Comparison of ENCODE assay signal across 12 cellular contexts in the genomic region with DNA sequence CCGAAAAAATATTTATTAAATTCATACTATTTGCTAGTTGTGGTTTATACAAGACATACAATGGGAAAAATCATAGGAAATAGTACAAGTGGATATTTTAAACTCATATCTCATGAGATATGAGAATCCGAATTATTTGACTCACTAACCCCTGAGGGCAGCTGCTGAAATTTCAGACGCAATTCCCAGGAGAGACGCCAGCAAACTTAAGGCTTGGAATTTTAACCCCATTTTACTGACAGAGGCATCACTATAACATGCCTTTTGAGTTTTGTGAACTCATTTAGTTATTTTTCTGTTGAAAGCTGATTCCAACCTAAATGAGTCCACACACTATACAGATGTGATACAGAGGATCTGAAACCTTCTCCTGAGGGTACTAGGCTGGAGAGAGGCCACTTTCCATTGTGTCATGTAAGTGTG. TPM values are rescaled to one million over a fixed set of nuclear protein-coding genes. Genes with fewer than 3 reads are reported as not detected.
DNase-seq lines count a peak whose midpoint lies in the region; ATAC-seq and TF ChIP-seq lines count a peak whose summit lies in the region.
"Had no signal": no experiment of that assay in that cellular context is flagged by ENCODE, and none has a peak within 500 bp of the region (broad histone marks: within the 10 kb centered on the region; RNA-seq: fewer than 3 reads in every experiment).

No MANE protein-coding gene starts in this region.

- H3K36me3 ChIP-seq in ACC112 (ENCODE audit: insufficient read depth, low read length) (no peaks in the 10 kb centered on the region), IMR-90 (ENCODE audit: control insufficient read depth, insufficient read depth, low read length) (no peaks in the 10 kb centered on the region), mesenchymal stem cell (ENCODE audit: control insufficient read depth in 1 of 2, insufficient read depth in 2 of 2, low read depth in 1 of 2, low read length in 2 of 2) (no peaks in the 10 kb centered on the region), OCI-LY7 (ENCODE audit: insufficient read depth, low read length) (no peaks in the 10 kb centered on the region)

- H2BK12ac ChIP-seq in mesenchymal stem cell (ENCODE audit: low read length in 2 of 2) = no peak overlapping the region

- CTCF ChIA-PET in IMR-90 (lab: Yijun Ruan, JAX) = interaction anchor here (0.5 to 2.8 kb wide), 10 partner anchors 13 to 1009 kb away, joined by 3 to 9 read pairs (median 4); no protein-coding TSS in a partner anchor
- CTCF ChIA-PET in OCI-LY7 (lab: Charles Lee; ENCODE audit: unreplicated experiment) = no interaction called here

- peak; percentile 47 for DNase-seq in IMR-90
- DNase-seq in coronary artery (ENCODE audit: low spot score) = no peak
- DNase-seq in mesenchymal stem cell = no peak
- DNase-seq in GDM1 (lab: John Stamatoyannopoulos, UW) = no peak
- DNase-seq in OCI-LY7 (ENCODE audit: low spot score) = no peak
- no peak for DNase-seq in NCI-H2029 treated with DMSO at 0.1 percent for 48 hours (lab: John Stamatoyannopoulos, UW)
- DNase-seq: activated CD8-positive, alpha-beta memory T cell treated with anti-CD3 and anti-CD28 coated beads, Interleukin-2, amount 10 ng/mL, durations not matched to agents 7 days and 5 days had no signal

- H4K8ac ChIP-seq in IMR-90 (ENCODE audit: low read depth in 2 of 2, low read length in 2 of 2) (no peak overlapping the region), mesenchymal stem cell (ENCODE audit: low read length) (no peak overlapping the region)

- no peaks in the 10 kb centered on the region for H3K9me2 ChIP-seq in OCI-LY7 (ENCODE audit: insufficient read depth, low read length)

- dilution Hi-C loops in IMR-90 (cut with HindIII; ENCODE audit: low sequenced_read_pairs, unreplicated experiment) = no loop called here

- peaks cover 5% of the 10 kb centered on the region for H3K9me3 Mint-ChIP-seq in stimulated activated memory B cell treated with anti-CD40 and anti-IgM and Interleukin-4, amounts not matched to agents 10 μg/mL and 1 μg/mL and 100 μg/mL, for 72 hours

- H2AFZ ChIP-seq in ACC112 (ENCODE audit: low read length, unreplicated experiment) (peak overlapping the region; percentile 84), IMR-90 (replicated peaks; ENCODE audit: low read length, poor library complexity) (no peak overlapping the region), mesenchymal stem cell (ENCODE audit: low read depth, low read length) (no peak overlapping the region), OCI-LY7 (ENCODE audit: low read length) (no peak overlapping the region)

- TF ChIP-seq CTCF in IMR-90 (conservative IDR thresholded peaks at IDR 0.05; ENCODE audit: low read depth, low read length) (no peak), coronary artery (IDR thresholded peaks at IDR 0.05) (no peak), OCI-LY7 (conservative IDR thresholded peaks at IDR 0.05; ENCODE audit: low read length) (no peak)

- BruUV-seq in IMR-90 (replicated peaks; lab: Mats Ljungman, UMichigan) = no TSS peak
- BruUV-seq in OCI-LY7 (replicated peaks; lab: Mats Ljungman, UMichigan) = no TSS peak

- in situ Hi-C loops in IMR-90 (cut with MboI; ENCODE audit: low sequenced_read_pairs) = loop anchor here (10.0 kb wide), 2 partner anchors 265 to 1015 kb away; partner anchors contain the start of gene PRRX1

- H3K9me3 ChIP-seq in IMR-90 (ENCODE audit: control insufficient read depth, insufficient read depth, low read length) (no peaks in the 10 kb centered on the region), mesenchymal stem cell (ENCODE audit: control insufficient read depth, low read length) (peaks cover under 1% of the 10 kb centered on the region), OCI-LY7 (ENCODE audit: low read length) (no peaks in the 10 kb centered on the region)

- no peak overlapping the region for H2BK20ac ChIP-seq in IMR-90 (ENCODE audit: low read depth, low read length)

- no peak overlapping the region for H3K4me3 Mint-ChIP-seq in stimulated activated memory B cell treated with anti-CD40 and anti-IgM and Interleukin-4, amounts not matched to agents 10 μg/mL and 1 μg/mL and 100 μg/mL, for 72 hours
- H3K4me3 Mint-ChIP-seq: activated CD8-positive, alpha-beta memory T cell treated with anti-CD3 and anti-CD28 coated beads, Interleukin-2, amount 10 ng/mL, durations not matched to agents 7 days and 5 days had no signal

- H2BK120ac ChIP-seq in IMR-90 (ENCODE audit: low read depth, low read length) = peak overlapping the region; percentile 9; the same call in 1 of the 2 replicates
- no peak overlapping the region for H2BK120ac ChIP-seq in mesenchymal stem cell (ENCODE audit: low read depth, low read length)

- no peak overlapping the region; the same call in 1 of the 2 replicates for H3K14ac ChIP-seq in IMR-90 (replicated peaks; ENCODE audit: low read depth, low read length)
- no peak overlapping the region for H3K14ac ChIP-seq in mesenchymal stem cell (ENCODE audit: low read length in 2 of 2)

- H2BK15ac ChIP-seq in IMR-90 (ENCODE audit: low read depth, low read length) (no peak overlapping the region), mesenchymal stem cell (ENCODE audit: low read depth, poor library complexity, severe bottlenecking) (no peak overlapping the region)

- no peak overlapping the region for H3K56ac ChIP-seq in IMR-90 (ENCODE audit: extremely low read depth, insufficient read depth, low read length)

- H3K4me3 ChIP-seq in ACC112 (ENCODE audit: low read depth, low read length) = peak overlapping the region; percentile 60
- no peak overlapping the region for H3K4me3 ChIP-seq in IMR-90 (ENCODE audit: insufficient read depth, low read depth, low read length)
- peak overlapping the region; percentile 44 for H3K4me3 ChIP-seq in coronary artery
- peak overlapping the region in 1 of 2 experiments; percentile 45 for H3K4me3 ChIP-seq in mesenchymal stem cell (ENCODE audit: insufficient read depth in 1 of 2, low read depth in 1 of 2, low read length in 2 of 2)
- H3K4me3 ChIP-seq in OCI-LY7 (ENCODE audit: low read depth, low read length, poor library complexity, severe bottlenecking) = no peak overlapping the region

- no peak for TF ChIP-seq RAD21 in IMR-90 (IDR thresholded peaks at IDR 0.05; ENCODE audit: low read length)

- no peaks in the 10 kb centered on the region for H3K36me3 Mint-ChIP-seq in stimulated activated memory B cell treated with anti-CD40 and anti-IgM and Interleukin-4, amounts not matched to agents 10 μg/mL and 1 μg/mL and 100 μg/mL, for 72 hours
- H3K36me3 Mint-ChIP-seq: activated CD8-positive, alpha-beta memory T cell treated with anti-CD3 and anti-CD28 coated beads, Interleukin-2, amount 10 ng/mL, durations not matched to agents 7 days and 5 days had no signal

- H3K27ac Mint-ChIP-seq in stimulated activated memory B cell treated with anti-CD40 and anti-IgM and Interleukin-4, amounts not matched to agents 10 μg/mL and 1 μg/mL and 100 μg/mL, for 72 hours = no peak overlapping the region
- H3K27ac Mint-ChIP-seq: activated CD8-positive, alpha-beta memory T cell treated with anti-CD3 and anti-CD28 coated beads, Interleukin-2, amount 10 ng/mL, durations not matched to agents 7 days and 5 days had no signal

- WGBS in IMR-90 (ENCODE audit: extremely low coverage in 2 of 2, insufficient read length in 1 of 2), 2 experiments = no CpG with 5 or more reads among the region's 4 CpGs
- 57% methylated on average over 3 of the region's 4 CpGs for WGBS in mesenchymal stem cell

- peak overlapping the region; percentile 63 for H3K27ac ChIP-seq in ACC112 (ENCODE audit: low read depth, low read length)
- H3K27ac ChIP-seq in IMR-90 (ENCODE audit: insufficient read depth, low read length) = no peak overlapping the region
- H3K27ac ChIP-seq in coronary artery = peak overlapping the region; percentile 17 to 83
- no peak overlapping the region for H3K27ac ChIP-seq in mesenchymal stem cell (ENCODE audit: low read length, poor library complexity, severe bottlenecking)
- H3K27ac ChIP-seq in OCI-LY7 (ENCODE audit: low read depth, low read length, poor library complexity, severe bottlenecking) = no peak overlapping the region

- ATAC-seq in IMR-90 (ENCODE audit: low read depth) = peak; percentile 55
- no peak for ATAC-seq in stimulated activated memory B cell treated with anti-CD40 and anti-IgM and Interleukin-4, amounts not matched to agents 10 μg/mL and 1 μg/mL and 100 μg/mL, for 72 hours

- POLR2A ChIA-PET in IMR-90 (lab: Charles Lee; ENCODE audit: unreplicated experiment) = no interaction called here
- POLR2A ChIA-PET in OCI-LY7 (lab: Charles Lee) = no interaction called here

- no peak overlapping the region for H3K9ac ChIP-seq in IMR-90 (ENCODE audit: low read depth, low read length)
- H3K9ac ChIP-seq in mesenchymal stem cell (ENCODE audit: low read length) = peak overlapping the region; percentile 85

- no peaks in the 10 kb centered on the region for H4K20me1 ChIP-seq in IMR-90 (ENCODE audit: insufficient read depth, low read length)
- no peaks in the 10 kb centered on the region for H4K20me1 ChIP-seq in OCI-LY7 (ENCODE audit: insufficient read depth, low read length)

- H2AK5ac ChIP-seq in IMR-90 (ENCODE audit: low read depth, low read length) (no peak overlapping the region), mesenchymal stem cell (ENCODE audit: low read length, severe bottlenecking) (no peak overlapping the region)

- peaks cover 25% of the 10 kb centered on the region for H3K4me1 ChIP-seq in ACC112 (ENCODE audit: control insufficient read depth, insufficient read depth, low read length, unreplicated experiment)
- H3K4me1 ChIP-seq in IMR-90 (ENCODE audit: control insufficient read depth, insufficient read depth, low read length) = no peaks in the 10 kb centered on the region
- H3K4me1 ChIP-seq in mesenchymal stem cell (ENCODE audit: control insufficient read depth, insufficient read depth, low read depth, low read length) = no peaks in the 10 kb centered on the region
- peaks cover 12% of the 10 kb centered on the region for H3K4me1 ChIP-seq in OCI-LY7 (ENCODE audit: insufficient read depth, low read length, poor library complexity, severe bottlenecking)

- no peaks in the 10 kb centered on the region for H3K79me1 ChIP-seq in IMR-90 (ENCODE audit: low read depth in 1 of 2, low read length in 2 of 2)
- no peaks in the 10 kb centered on the region for H3K79me1 ChIP-seq in mesenchymal stem cell (replicated peaks; ENCODE audit: low read length, poor library complexity, severe bottlenecking)

- no peak overlapping the region for H3K23ac ChIP-seq in IMR-90 (ENCODE audit: low read depth, low read length)
- no peak overlapping the region for H3K23ac ChIP-seq in mesenchymal stem cell (ENCODE audit: low read length in 2 of 2)

- intact Hi-C loops in IMR-90 (cut with micrococcal nuclease) = loop anchor here (1.0 to 5.0 kb wide), 5 partner anchors 164 to 1000 kb away; partner anchors contain the start of genes GORAB and PRRX1
- intact Hi-C loops in OCI-LY7 (cut with micrococcal nuclease; ENCODE audit: unreplicated experiment) = loop anchor here (5.0 kb wide), 1 partner anchor 237 kb away; no protein-coding TSS in a partner anchor

- H4K91ac ChIP-seq in IMR-90 (ENCODE audit: insufficient read depth, low read depth, low read length) (no peak overlapping the region), mesenchymal stem cell (ENCODE audit: low read length) (no peak overlapping the region)

- no peak overlapping the region for H4K5ac ChIP-seq in IMR-90 (ENCODE audit: low read depth, low read length)

- H3K4me2 ChIP-seq in IMR-90 (ENCODE audit: low read depth, low read length) = 0 out of 2 replicates have a peak overlapping the region, but pooled peaks have one; percentile 57
- H3K4me2 ChIP-seq in mesenchymal stem cell (ENCODE audit: low read length, poor library complexity, severe bottlenecking) = no peak overlapping the region
- no peak overlapping the region for H3K4me2 ChIP-seq in OCI-LY7 (ENCODE audit: low read length)

- no peaks in the 10 kb centered on the region for H3K27me3 Mint-ChIP-seq in stimulated activated memory B cell treated with anti-CD40 and anti-IgM and Interleukin-4, amounts not matched to agents 10 μg/mL and 1 μg/mL and 100 μg/mL, for 72 hours

- H3K4ac ChIP-seq in IMR-90 (ENCODE audit: low read depth, low read length) = no peak overlapping the region
- H3K4ac ChIP-seq in mesenchymal stem cell (ENCODE audit: low read depth in 1 of 2, low read length in 2 of 2) = no peak overlapping the region

- H3K79me2 ChIP-seq in ACC112 (ENCODE audit: control insufficient read depth, insufficient read depth, low read length, unreplicated experiment) (no peaks in the 10 kb centered on the region), OCI-LY7 (ENCODE audit: insufficient read depth, low read depth, low read length) (no peaks in the 10 kb centered on the region)

- peaks cover 7% of the 10 kb centered on the region for H3K4me1 Mint-ChIP-seq in stimulated activated memory B cell treated with anti-CD40 and anti-IgM and Interleukin-4, amounts not matched to agents 10 μg/mL and 1 μg/mL and 100 μg/mL, for 72 hours
- H3K4me1 Mint-ChIP-seq: activated CD8-positive, alpha-beta memory T cell treated with anti-CD3 and anti-CD28 coated beads, Interleukin-2, amount 10 ng/mL, durations not matched to agents 7 days and 5 days had no signal

- TF ChIP-seq POLR2A in IMR-90 (IDR thresholded peaks at IDR 0.05; ENCODE audit: low read depth, low read length) = no peak

- no peak overlapping the region for H2AK9ac ChIP-seq in IMR-90 (replicated peaks; ENCODE audit: low read depth, low read length, poor library complexity)

- H3K18ac ChIP-seq in IMR-90 (ENCODE audit: low read depth, low read length) = no peak overlapping the region
- H3K18ac ChIP-seq in mesenchymal stem cell (ENCODE audit: low read depth in 1 of 2, low read length in 2 of 2) = no peak overlapping the region

- no peak overlapping the region for H2BK5ac ChIP-seq in IMR-90 (ENCODE audit: low read depth, low read length, poor library complexity, severe bottlenecking)
- no peak overlapping the region for H2BK5ac ChIP-seq in mesenchymal stem cell (ENCODE audit: low read depth, low read length, poor library complexity, severe bottlenecking)

- H3K9me1 ChIP-seq in IMR-90 (ENCODE audit: insufficient read depth, low read length) = no peaks in the 10 kb centered on the region

- H3K27me3 ChIP-seq in ACC112 (ENCODE audit: insufficient read depth, low read length) (no peaks in the 10 kb centered on the region), IMR-90 (ENCODE audit: control insufficient read depth, insufficient read depth, low read length) (no peaks in the 10 kb centered on the region; the same call in 1 of the 2 replicates), mesenchymal stem cell (ENCODE audit: control insufficient read depth in 1 of 2, insufficient read depth in 1 of 2, low read length in 2 of 2) (peaks cover 0 to 5% of the 10 kb centered on the region in 2 experiments)

RNA-seq across cellular contexts. Expression of gene MROH9, which starts 5.9 kb away (rescaled TPM):
- total RNA-seq in IMR-90 (2012; rRNA removed) (not detected in 2 replicates), OCI-LY7 (2022) (not detected in 2 replicates)
- not detected in 2 replicates for polyA plus RNA-seq in IMR-90 (2012; rRNA removed)
- polyA plus RNA-seq in IMR-90 (2012; cell fraction: cytosol; rRNA removed) = not detected in 2 replicates
- polyA plus RNA-seq in IMR-90 (2012; cell fraction: nucleus; rRNA removed; ENCODE audit: low replicate concordance) = not detected in 2 replicates
- polyA plus RNA-seq in mesenchymal stem cell (2013, experiment 1 of 2) = not detected
- polyA plus RNA-seq in mesenchymal stem cell (2013, experiment 2 of 2) = not detected
- not detected in 2 replicates for total RNA-seq in OCI-LY7 (2014; rRNA removed; shearing (Covaris generic))
- total RNA-seq: activated CD8-positive, alpha-beta memory T cell treated with anti-CD3 and anti-CD28 coated beads, Interleukin-2, amount 10 ng/mL, durations not matched to agents 7 days and 5 days; endothelial cell of umbilical vein; kidney epithelial cell had no signal
- polyA plus RNA-seq: AG04450, endothelial cell of umbilical vein had no signal

Comparison
In these comparisons a context has a peak if more than half of its experiments do, and no peak if none do; other contexts are left out.
1. H3K27ac ChIP-seq: peak in ACC112 (single experiment) and coronary artery (2 of 2); none in IMR-90 (single experiment), mesenchymal stem cell (single experiment) and OCI-LY7 (single experiment).
2. H3K4me3 ChIP-seq: peak in ACC112 (single experiment) and coronary artery (single experiment); none in IMR-90 (single experiment) and OCI-LY7 (single experiment).